Comparison of ENCODE assay signal across 16 cellular contexts in genomic region chr2:64086347-64087082, GRCh38. TPM values are rescaled to one million over a fixed set of nuclear protein-coding genes. Genes with fewer than 3 reads are reported as not detected.
DNase-seq lines count a peak whose midpoint lies in the region; ATAC-seq and TF ChIP-seq lines count a peak whose summit lies in the region.
"Had no signal": no experiment of that assay in that cellular context is flagged by ENCODE, and none has a peak within 500 bp of the region (broad histone marks: within the 10 kb centered on the region; RNA-seq: fewer than 3 reads in every experiment).

No MANE protein-coding gene starts in this region.

- peaks cover 2% of the 10 kb centered on the region; the same call in 1 of the 2 replicates for H3K36me3 ChIP-seq in IMR-90 (ENCODE audit: control insufficient read depth, insufficient read depth, low read length)
- H3K36me3 ChIP-seq: gastrocnemius medialis had no signal

- no peak overlapping the region for H2BK120ac ChIP-seq in IMR-90 (ENCODE audit: low read depth, low read length)

- H3K4me3 Mint-ChIP-seq in activated CD8-positive, alpha-beta T cell treated with anti-CD3 and anti-CD28 coated beads for 36 hours, result no peak overlapping the region
- no peak overlapping the region for H3K4me3 Mint-ChIP-seq in activated CD8-positive, alpha-beta T cell treated with anti-CD3 and anti-CD28 coated beads, Interleukin-2, amount 10 ng/mL, durations not matched to agents 7 days and 5 days
- H3K4me3 Mint-ChIP-seq in naive B cell, result peak overlapping the region in 6 of 8 donors; percentile 2 to 70 (median 20)
- H3K4me3 Mint-ChIP-seq: stimulated activated naive CD8-positive, alpha-beta T cell treated with anti-CD3 and anti-CD28 coated beads, Interleukin-15, Interleukin-2, amounts not matched to agents 100 ng/mL and 50 ng/mL, for 24 hours had no signal

- no peaks in the 10 kb centered on the region for H4K20me1 ChIP-seq in IMR-90 (ENCODE audit: insufficient read depth, low read length)

- no peak overlapping the region for H3K4me3 ChIP-seq in IMR-90 (ENCODE audit: insufficient read depth, low read depth, low read length)
- H3K4me3 ChIP-seq: gastrocnemius medialis had no signal

- H3K4me2 ChIP-seq in IMR-90 (ENCODE audit: low read depth, low read length), result no peak overlapping the region

- H3K9ac ChIP-seq in IMR-90 (ENCODE audit: low read depth, low read length), result no peak overlapping the region

- intact Hi-C loops in activated CD8-positive, alpha-beta T cell treated with anti-CD3 and anti-CD28 coated beads for 36 hours (cut with micrococcal nuclease), result no loop called here
- intact Hi-C loops in IMR-90 (cut with micrococcal nuclease), result no loop called here

- H2BK20ac ChIP-seq in IMR-90 (ENCODE audit: low read depth, low read length), result no peak overlapping the region

- CTCF ChIA-PET in activated CD8-positive, alpha-beta T cell treated with anti-CD3 and anti-CD28 coated beads for 36 hours (lab: Charles Lee), result no interaction called here
- CTCF ChIA-PET in activated CD8-positive, alpha-beta T cell treated with anti-CD3 and anti-CD28 coated beads, Interleukin-2, amount 10 ng/mL, durations not matched to agents 7 days and 5 days (lab: Charles Lee), result no interaction called here
- CTCF ChIA-PET in IMR-90 (lab: Yijun Ruan, JAX), result no interaction called here

- H3K27ac Mint-ChIP-seq in activated CD8-positive, alpha-beta T cell treated with anti-CD3 and anti-CD28 coated beads for 36 hours, result no peak overlapping the region
- no peak overlapping the region for H3K27ac Mint-ChIP-seq in activated CD8-positive, alpha-beta T cell treated with anti-CD3 and anti-CD28 coated beads, Interleukin-2, amount 10 ng/mL, durations not matched to agents 7 days and 5 days
- peak overlapping the region in 3 of 6 donors; percentile 5 to 37 (median 31) for H3K27ac Mint-ChIP-seq in naive B cell
- H3K27ac Mint-ChIP-seq: CD8-positive, alpha-beta memory T cell; stimulated activated naive CD8-positive, alpha-beta T cell treated with anti-CD3 and anti-CD28 coated beads, Interleukin-15, Interleukin-2, amounts not matched to agents 100 ng/mL and 50 ng/mL, for 24 hours had no signal

- BruUV-seq in IMR-90 (replicated peaks; lab: Mats Ljungman, UMichigan), result no TSS peak

- dilution Hi-C loops in IMR-90 (cut with HindIII; ENCODE audit: low sequenced_read_pairs, unreplicated experiment), result no loop called here

- no peaks in the 10 kb centered on the region for H3K79me1 ChIP-seq in IMR-90 (ENCODE audit: low read depth in 1 of 2, low read length in 2 of 2)

- H3K14ac ChIP-seq in IMR-90 (replicated peaks; ENCODE audit: low read depth, low read length), result no peak overlapping the region

- H2BK5ac ChIP-seq in IMR-90 (ENCODE audit: low read depth, low read length, poor library complexity, severe bottlenecking), result no peak overlapping the region

- H3K4me1 Mint-ChIP-seq in activated CD8-positive, alpha-beta T cell treated with anti-CD3 and anti-CD28 coated beads for 36 hours (ENCODE audit: low read depth), result peaks cover 13% of the 10 kb centered on the region
- no peaks in the 10 kb centered on the region for H3K4me1 Mint-ChIP-seq in activated CD8-positive, alpha-beta T cell treated with anti-CD3 and anti-CD28 coated beads, Interleukin-2, amount 10 ng/mL, durations not matched to agents 7 days and 5 days (ENCODE audit: low read depth)
- H3K4me1 Mint-ChIP-seq in naive B cell, result peaks cover 30 to 51% (median 38%) of the 10 kb centered on the region in 3 donors
- H3K4me1 Mint-ChIP-seq: CD8-positive, alpha-beta memory T cell had no signal

- no peak overlapping the region for H4K8ac ChIP-seq in IMR-90 (ENCODE audit: low read depth in 2 of 2, low read length in 2 of 2)

- TF ChIP-seq RAD21 in IMR-90 (IDR thresholded peaks at IDR 0.05; ENCODE audit: low read length), result no peak

- H4K5ac ChIP-seq in IMR-90 (ENCODE audit: low read depth, low read length), result no peak overlapping the region

- H3K27me3 Mint-ChIP-seq in activated CD8-positive, alpha-beta T cell treated with anti-CD3 and anti-CD28 coated beads for 36 hours, result peaks cover under 1% of the 10 kb centered on the region
- peaks cover 5% of the 10 kb centered on the region for H3K27me3 Mint-ChIP-seq in activated CD8-positive, alpha-beta T cell treated with anti-CD3 and anti-CD28 coated beads, Interleukin-2, amount 10 ng/mL, durations not matched to agents 7 days and 5 days (ENCODE audit: low read depth)
- H3K27me3 Mint-ChIP-seq in naive B cell, result no peaks in the 10 kb centered on the region

- no peaks in the 10 kb centered on the region for H3K9me3 Mint-ChIP-seq in activated CD8-positive, alpha-beta T cell treated with anti-CD3 and anti-CD28 coated beads for 36 hours
- H3K9me3 Mint-ChIP-seq in activated CD8-positive, alpha-beta T cell treated with anti-CD3 and anti-CD28 coated beads, Interleukin-2, amount 10 ng/mL, durations not matched to agents 7 days and 5 days (ENCODE audit: insufficient read depth), result no peaks in the 10 kb centered on the region
- no peaks in the 10 kb centered on the region for H3K9me3 Mint-ChIP-seq in naive B cell
- H3K9me3 Mint-ChIP-seq: CD8-positive, alpha-beta memory T cell; stimulated activated naive CD8-positive, alpha-beta T cell treated with anti-CD3 and anti-CD28 coated beads, Interleukin-15, Interleukin-2, amounts not matched to agents 100 ng/mL and 50 ng/mL, for 24 hours had no signal

- no peak for TF ChIP-seq POLR2A in IMR-90 (IDR thresholded peaks at IDR 0.05; ENCODE audit: low read depth, low read length)

- no peak overlapping the region for H3K4ac ChIP-seq in IMR-90 (ENCODE audit: low read depth, low read length)

- in situ Hi-C loops in IMR-90 (cut with MboI; ENCODE audit: low sequenced_read_pairs), result no loop called here
- in situ Hi-C loops in G401 (cut with HindIII; ENCODE audit: low sequenced_read_pairs), result no loop called here

- TF ChIP-seq CTCF in activated CD8-positive, alpha-beta T cell treated with anti-CD3 and anti-CD28 coated beads for 36 hours (IDR thresholded peaks at IDR 0.05), result no peak
- TF ChIP-seq CTCF in IMR-90 (conservative IDR thresholded peaks at IDR 0.05; ENCODE audit: low read depth, low read length), result no peak

- H3K27ac ChIP-seq in IMR-90 (ENCODE audit: insufficient read depth, low read length), result no peak overlapping the region
- H3K27ac ChIP-seq: gastrocnemius medialis had no signal

- H3K36me3 Mint-ChIP-seq in activated CD8-positive, alpha-beta T cell treated with anti-CD3 and anti-CD28 coated beads for 36 hours (ENCODE audit: low read depth), result peaks cover 12% of the 10 kb centered on the region
- peaks cover 5% of the 10 kb centered on the region for H3K36me3 Mint-ChIP-seq in activated CD8-positive, alpha-beta T cell treated with anti-CD3 and anti-CD28 coated beads, Interleukin-2, amount 10 ng/mL, durations not matched to agents 7 days and 5 days (ENCODE audit: low read depth)
- peaks cover 0 to 4% of the 10 kb centered on the region in 2 donors for H3K36me3 Mint-ChIP-seq in naive B cell

- H2AFZ ChIP-seq in IMR-90 (replicated peaks; ENCODE audit: low read length, poor library complexity), result peak overlapping the region; percentile 24

- H3K23ac ChIP-seq in IMR-90 (ENCODE audit: low read depth, low read length), result no peak overlapping the region

- no peak overlapping the region for H2BK15ac ChIP-seq in IMR-90 (ENCODE audit: low read depth, low read length)

- no peak overlapping the region for H3K56ac ChIP-seq in IMR-90 (ENCODE audit: extremely low read depth, insufficient read depth, low read length)

- no peak for DNase-seq in activated CD8-positive, alpha-beta T cell treated with anti-CD3 and anti-CD28 coated beads for 36 hours
- no peak for DNase-seq in activated CD8-positive, alpha-beta T cell treated with anti-CD3 and anti-CD28 coated beads, Interleukin-2, amount 10 ng/mL, durations not matched to agents 7 days and 5 days
- DNase-seq in IMR-90 (no peak), naive B cell (no peak), dedifferentiated amniotic fluid mesenchymal stem cell (ENCODE audit: extremely low spot score) (no peak), cerebellar nuclear complex (lab: John Stamatoyannopoulos, UW) (no peak), G401 (ENCODE audit: low spot score) (no peak)
- DNase-seq: activated naive CD4-positive, alpha-beta T cell treated with anti-CD3 and anti-CD28 coated beads, Interleukin-2, amount 50 U/mL, for 16 hours; CD8-positive, alpha-beta memory T cell; gastrocnemius medialis; midbrain; NCI-H2107; occipital lobe; SIG-M5 had no signal

- H2AK5ac ChIP-seq in IMR-90 (ENCODE audit: low read depth, low read length), result no peak overlapping the region

- H3K9me3 ChIP-seq in IMR-90 (ENCODE audit: control insufficient read depth, insufficient read depth, low read length), result no peaks in the 10 kb centered on the region
- H3K9me3 ChIP-seq: gastrocnemius medialis had no signal

- no peaks in the 10 kb centered on the region for H3K27me3 ChIP-seq in IMR-90 (ENCODE audit: control insufficient read depth, insufficient read depth, low read length)
- H3K27me3 ChIP-seq: gastrocnemius medialis had no signal

- peak; percentile 31 for ATAC-seq in activated CD8-positive, alpha-beta T cell treated with anti-CD3 and anti-CD28 coated beads for 36 hours
- ATAC-seq in activated CD8-positive, alpha-beta T cell treated with anti-CD3 and anti-CD28 coated beads, Interleukin-2, amount 10 ng/mL, durations not matched to agents 7 days and 5 days, result no peak
- ATAC-seq in HG02623 (IDR thresholded peaks at IDR 0.05; ENCODE audit: unreplicated experiment) (peak; percentile 38), IMR-90 (ENCODE audit: low read depth) (no peak), naive B cell (ENCODE audit: low read depth in 2 of 2) (peak; percentile 19 to 22)
- ATAC-seq: gastrocnemius medialis had no signal

- WGBS in IMR-90 (ENCODE audit: extremely low coverage in 2 of 2, insufficient read length in 1 of 2), 2 experiments, result 88% methylated on average over 6 of the region's 6 CpGs; no CpG with 5 or more reads in 1 of the 2 experiments

- no peaks in the 10 kb centered on the region for H3K9me1 ChIP-seq in IMR-90 (ENCODE audit: insufficient read depth, low read length)

- H2AK9ac ChIP-seq in IMR-90 (replicated peaks; ENCODE audit: low read depth, low read length, poor library complexity), result peak overlapping the region; percentile 79

- no peak overlapping the region for H3K18ac ChIP-seq in IMR-90 (ENCODE audit: low read depth, low read length)

- H4K91ac ChIP-seq in IMR-90 (ENCODE audit: insufficient read depth, low read depth, low read length), result no peak overlapping the region

- POLR2A ChIA-PET in activated CD8-positive, alpha-beta T cell treated with anti-CD3 and anti-CD28 coated beads for 36 hours (lab: Charles Lee), result no interaction called here
- POLR2A ChIA-PET in activated CD8-positive, alpha-beta T cell treated with anti-CD3 and anti-CD28 coated beads, Interleukin-2, amount 10 ng/mL, durations not matched to agents 7 days and 5 days (lab: Charles Lee), result no interaction called here
- POLR2A ChIA-PET in IMR-90 (lab: Charles Lee; ENCODE audit: unreplicated experiment), result no interaction called here

- H3K4me1 ChIP-seq in IMR-90 (ENCODE audit: control insufficient read depth, insufficient read depth, low read length), result no peaks in the 10 kb centered on the region

RNA-seq across cellular contexts. Expression of gene PELI1, which starts 57.7 kb away (rescaled TPM):
- total RNA-seq in activated CD8-positive, alpha-beta T cell treated with anti-CD3 and anti-CD28 coated beads for 36 hours, result 10 to 100 TPM; 29.8 to 39.2 TPM
- total RNA-seq in activated CD8-positive, alpha-beta T cell treated with anti-CD3 and anti-CD28 coated beads, Interleukin-2, amount 10 ng/mL, durations not matched to agents 7 days and 5 days, result 10 to 100 TPM; 21.1 to 21.9 TPM
- 2.5 and 4.2 TPM in 2 replicates for total RNA-seq in IMR-90 (2012; rRNA removed)
- polyA plus RNA-seq in IMR-90 (2012; rRNA removed) (2.2 and 2.3 TPM in 2 replicates), naive B cell (ENCODE audit: low read depth in 6 of 6) (10 to 100 TPM; 19.6 to 52.1 (median 28.9) TPM)
- polyA plus RNA-seq in IMR-90 (2012; cell fraction: cytosol; rRNA removed), result 2.4 and 2.6 TPM in 2 replicates
- 3.9 and 4.9 TPM in 2 replicates for polyA plus RNA-seq in IMR-90 (2012; cell fraction: nucleus; rRNA removed; ENCODE audit: low replicate concordance)
- 0.80 and 4.2 TPM in 2 replicates for total RNA-seq in G401 (2014; rRNA removed; shearing (Covaris generic))

Comparison
In these comparisons a context has a peak if more than half of its experiments do, and no peak if none do; other contexts are left out.
1. ATAC-seq: peak in activated CD8-positive, alpha-beta T cell treated with anti-CD3 and anti-CD28 coated beads for 36 hours (single experiment), HG02623 (single experiment) and naive B cell (2 of 2); none in activated CD8-positive, alpha-beta T cell treated with anti-CD3 and anti-CD28 coated beads, Interleukin-2, amount 10 ng/mL, durations not matched to agents 7 days and 5 days (single experiment) and IMR-90 (single experiment).
2. H3K4me3 Mint-ChIP-seq: peak in naive B cell (6 of 8); none in activated CD8-positive, alpha-beta T cell treated with anti-CD3 and anti-CD28 coated beads for 36 hours (single experiment) and activated CD8-positive, alpha-beta T cell treated with anti-CD3 and anti-CD28 coated beads, Interleukin-2, amount 10 ng/mL, durations not matched to agents 7 days and 5 days (single experiment).